ENCODE assay signal across 35 cellular contexts in the genomic region with DNA sequence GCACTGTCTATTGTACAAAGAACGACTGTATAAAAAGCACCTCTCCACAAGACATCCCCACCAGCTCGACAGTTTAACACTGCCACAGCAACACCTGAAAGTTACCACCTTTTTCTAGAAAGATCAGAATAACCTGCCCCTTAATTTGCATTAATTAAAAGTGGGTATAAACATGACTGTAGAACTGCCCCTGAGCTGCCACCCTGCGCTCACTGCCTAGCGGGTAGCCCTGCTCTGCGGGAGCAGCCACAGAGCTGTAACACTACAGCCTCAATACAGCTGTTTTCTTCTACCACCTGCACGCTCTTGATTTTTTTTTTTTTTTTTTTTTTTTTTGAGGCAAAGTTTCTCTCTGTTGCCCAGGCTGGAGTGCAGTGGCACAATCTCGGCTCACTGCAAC.
"Had no signal": no experiment of that assay in that cellular context is flagged by ENCODE, and none has a peak within 500 bp of the region (broad histone marks: within the 10 kb centered on the region; RNA-seq: fewer than 3 reads in every experiment).

No MANE protein-coding gene starts in this region.

- H3K4me1 ChIP-seq: Peyer's patch, SJSA1 had no signal

- H3K27ac ChIP-seq: KMS-11, Peyer's patch, SJSA1, VCaP had no signal

- H3K4me3 ChIP-seq: Peyer's patch, SJSA1 had no signal

- H3K4me2 ChIP-seq: KMS-11 had no signal

- H3K36me3 ChIP-seq: Peyer's patch, SJSA1 had no signal

- H3K27ac Mint-ChIP-seq: activated B cell treated with CpG ODN at 0.5 μM for 24 hours; activated CD4-positive, alpha-beta memory T cell treated with anti-CD3 and anti-CD28 coated beads for 36 hours; activated naive CD4-positive, alpha-beta T cell treated with anti-CD3 and anti-CD28 coated beads, Interleukin-2, amount 10 ng/mL, durations not matched to agents 7 days and 5 days; activated naive CD8-positive, alpha-beta T cell; activated naive CD8-positive, alpha-beta T cell treated with anti-CD3 and anti-CD28 coated beads, Interleukin-2, amount 50 U/mL, for 24 hours; brain had no signal

- H3K4me3 Mint-ChIP-seq: activated B cell treated with CpG ODN at 0.5 μM for 24 hours; activated CD4-positive, alpha-beta memory T cell treated with anti-CD3 and anti-CD28 coated beads for 36 hours; activated naive CD4-positive, alpha-beta T cell treated with anti-CD3 and anti-CD28 coated beads, Interleukin-2, amount 10 ng/mL, durations not matched to agents 7 days and 5 days; activated naive CD8-positive, alpha-beta T cell; activated naive CD8-positive, alpha-beta T cell treated with anti-CD3 and anti-CD28 coated beads, Interleukin-2, amount 50 U/mL, for 24 hours; activated T-cell treated with anti-CD3 and anti-CD28 coated beads, Interleukin-2, amount 50 U/mL, for 4 hours; brain had no signal

- H3K27me3 ChIP-seq: Peyer's patch, SJSA1 had no signal

- DNase-seq: activated B cell treated with CpG ODN at 0.5 μM for 24 hours; activated CD4-positive, alpha-beta memory T cell treated with anti-CD3 and anti-CD28 coated beads for 36 hours; activated CD4-positive, alpha-beta T cell treated with anti-CD3 and anti-CD28 coated beads for 4 hours; activated CD4-positive, alpha-beta T cell treated with anti-CD3 and anti-CD28 coated beads, Interleukin-2, amount 50 U/mL, for 1 hour; activated CD4-positive, CD25-positive, alpha-beta regulatory T cell treated with anti-CD3 and anti-CD28 coated beads, Interleukin-2, amount 50 U/mL, for 72 hours; activated CD8-positive, alpha-beta memory T cell treated with anti-CD3 and anti-CD28 coated beads, Interleukin-2, amount 50 U/mL, for 4 hours; activated effector memory CD4-positive, alpha-beta T cell treated with Interleukin-2 at 50 U/mL for 16 hours; activated naive CD4-positive, alpha-beta T cell treated with anti-CD3 and anti-CD28 coated beads, Interleukin-2, amount 10 ng/mL, durations not matched to agents 7 days and 5 days; activated naive CD8-positive, alpha-beta T cell treated with anti-CD3 and anti-CD28 coated beads, Interleukin-2, amount 50 U/mL, for 24 hours; activated T-cell treated with anti-CD3 and anti-CD28 coated beads for 4 hours; activated T-cell treated with anti-CD3 and anti-CD28 coated beads, Interleukin-2, amount 50 U/mL, for 4 hours; anterior cingulate cortex; caudate nucleus; cerebellar nuclear complex; cortex of kidney; NCI-H1436 treated with DMSO at 0.1 percent for 48 hours; NCI-H1694 treated with DMSO at 0.1 percent for 48 hours; NCI-H2029; NCI-H2107; NCI-H510A; NK-92 treated with Interleukin-12 subunit alpha and Interleukin-12 subunit beta, amount 100 ng/mL, for 24 hours; PC-3; Peyer's patch; RPMI8226; SHP77 treated with DMSO at 0.1 percent for 48 hours; SW 1271; T-helper 1 cell; T-helper 2 cell; T-helper 9 cell had no signal

- H3K9me3 Mint-ChIP-seq: activated B cell treated with CpG ODN at 0.5 μM for 24 hours; activated CD4-positive, alpha-beta memory T cell treated with anti-CD3 and anti-CD28 coated beads for 36 hours; activated naive CD4-positive, alpha-beta T cell treated with anti-CD3 and anti-CD28 coated beads, Interleukin-2, amount 10 ng/mL, durations not matched to agents 7 days and 5 days; activated naive CD8-positive, alpha-beta T cell treated with anti-CD3 and anti-CD28 coated beads, Interleukin-2, amount 50 U/mL, for 24 hours; activated T-cell treated with anti-CD3 and anti-CD28 coated beads, Interleukin-2, amount 50 U/mL, for 4 hours; brain had no signal

- H3K9ac ChIP-seq: KMS-11 had no signal

- ATAC-seq: activated naive CD8-positive, alpha-beta T cell treated with anti-CD3 and anti-CD28 coated beads, Interleukin-2, amount 50 U/mL, for 24 hours; activated T-cell treated with anti-CD3 and anti-CD28 coated beads, Interleukin-2, amount 50 U/mL, for 4 hours; PC-3; SK-N-SH treated with all-trans-retinoic acid at 6 μM for 48 hours had no signal

- H3K9me3 ChIP-seq: Peyer's patch, SJSA1 had no signal

- H3K27me3 Mint-ChIP-seq: activated B cell treated with CpG ODN at 0.5 μM for 24 hours, brain had no signal

- H3K36me3 Mint-ChIP-seq: activated CD4-positive, alpha-beta memory T cell treated with anti-CD3 and anti-CD28 coated beads for 36 hours; activated naive CD4-positive, alpha-beta T cell treated with anti-CD3 and anti-CD28 coated beads, Interleukin-2, amount 10 ng/mL, durations not matched to agents 7 days and 5 days; activated naive CD8-positive, alpha-beta T cell; brain had no signal

- H3K4me1 Mint-ChIP-seq: activated B cell treated with CpG ODN at 0.5 μM for 24 hours; activated naive CD4-positive, alpha-beta T cell treated with anti-CD3 and anti-CD28 coated beads, Interleukin-2, amount 10 ng/mL, durations not matched to agents 7 days and 5 days; activated naive CD8-positive, alpha-beta T cell treated with anti-CD3 and anti-CD28 coated beads, Interleukin-2, amount 50 U/mL, for 24 hours had no signal
